Comparison of ENCODE assay signal across 16 cellular contexts in genomic region chr13:31913459-31913858, GRCh38.
DNase-seq lines count a peak whose midpoint lies in the region; ATAC-seq and TF ChIP-seq lines count a peak whose summit lies in the region.
"Had no signal": no experiment of that assay in that cellular context is flagged by ENCODE, and none has a peak within 500 bp of the region (broad histone marks: within the 10 kb centered on the region; RNA-seq: fewer than 3 reads in every experiment).

No MANE protein-coding gene starts in this region.

- H3K9me3 Mint-ChIP-seq in nephron progenitor cell, result no peaks in the 10 kb centered on the region
- H3K9me3 Mint-ChIP-seq: activated naive CD4-positive, alpha-beta T cell treated with anti-CD3 and anti-CD28 coated beads for 36 hours had no signal

- peak; percentile 15 for TF ChIP-seq CTCF in foreskin fibroblast (IDR thresholded peaks at IDR 0.05; ENCODE audit: low read depth, low read length)
- no peak for TF ChIP-seq CTCF in nephron progenitor cell (IDR thresholded peaks at IDR 0.05)

- no peaks in the 10 kb centered on the region for H3K36me3 Mint-ChIP-seq in nephron progenitor cell (ENCODE audit: low read depth)
- H3K36me3 Mint-ChIP-seq: CD4-positive, CD25-positive, alpha-beta regulatory T cell had no signal

- no peak overlapping the region for H3K27ac Mint-ChIP-seq in nephron progenitor cell
- H3K27ac Mint-ChIP-seq: activated naive CD4-positive, alpha-beta T cell treated with anti-CD3 and anti-CD28 coated beads for 36 hours had no signal

- H3K4me1 Mint-ChIP-seq in nephron progenitor cell, result peaks cover 24% of the 10 kb centered on the region
- H3K4me1 Mint-ChIP-seq: CD4-positive, CD25-positive, alpha-beta regulatory T cell had no signal

- H3K27me3 Mint-ChIP-seq in nephron progenitor cell (ENCODE audit: low read depth, poor library complexity), result no peaks in the 10 kb centered on the region
- H3K27me3 Mint-ChIP-seq: CD4-positive, CD25-positive, alpha-beta regulatory T cell had no signal

- peak; percentile 43 for DNase-seq in AG08395 (ENCODE audit: low spot score)
- DNase-seq in ELR (ENCODE audit: low read depth), result peak; percentile 6
- DNase-seq in OCI-M1 (lab: John Stamatoyannopoulos, UW), result peak; percentile 8
- peak; percentile 13 to 57 for DNase-seq in foreskin fibroblast
- no peak for DNase-seq in DMS79 treated with DMSO at 0.1 percent for 48 hours (lab: John Stamatoyannopoulos, UW)
- DNase-seq in nephron progenitor cell, result no peak
- DNase-seq: activated naive CD4-positive, alpha-beta T cell treated with anti-CD3 and anti-CD28 coated beads for 36 hours; CD4-positive, CD25-positive, alpha-beta regulatory T cell; GF-D8; GOT3; head of caudate nucleus; WERI-Rb-1 had no signal

- ATAC-seq in HG03378 (IDR thresholded peaks at IDR 0.05; ENCODE audit: unreplicated experiment) (no peak), GM21529 (IDR thresholded peaks at IDR 0.05; ENCODE audit: unreplicated experiment) (no peak)
- ATAC-seq: K562 had no signal

- no peak overlapping the region for H3K4me3 Mint-ChIP-seq in nephron progenitor cell
- H3K4me3 Mint-ChIP-seq: activated naive CD4-positive, alpha-beta T cell treated with anti-CD3 and anti-CD28 coated beads for 36 hours; CD4-positive, CD25-positive, alpha-beta regulatory T cell had no signal

- no peak overlapping the region for H3K4me3 ChIP-seq in foreskin fibroblast (ENCODE audit: low read depth in 1 of 2, low read length in 2 of 2)
- H3K4me3 ChIP-seq: cardiac muscle cell, K562 had no signal

Comparison
In these comparisons a context has a peak if more than half of its experiments do, and no peak if none do; other contexts are left out.
1. DNase-seq: peak in AG08395 (single experiment), ELR (single experiment), OCI-M1 (single experiment) and foreskin fibroblast (2 of 2); none in DMS79 treated with DMSO at 0.1 percent for 48 hours (single experiment) and nephron progenitor cell (single experiment).